In the genomic region with DNA sequence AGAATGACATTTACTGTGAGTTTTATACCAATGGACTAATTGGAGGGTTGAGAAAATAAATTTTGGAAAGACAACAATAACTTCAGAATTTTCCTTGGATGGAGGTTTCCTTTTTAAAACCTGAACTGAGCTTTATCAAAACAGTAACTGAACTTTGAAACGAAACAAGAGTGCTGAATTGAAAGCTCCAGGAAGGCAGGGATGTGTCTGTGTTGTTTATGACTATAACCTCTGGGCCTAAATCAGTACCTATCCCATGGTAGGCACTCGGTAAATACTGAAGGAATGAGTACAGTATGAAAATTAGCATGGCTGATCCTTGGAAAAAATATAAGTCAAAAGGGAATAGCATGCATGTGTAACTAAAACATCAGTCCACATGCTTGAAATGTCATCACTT, we compare ENCODE assay signal across 2 cellular contexts.
TF ChIP-seq lines count a peak whose summit lies in the region.

No MANE protein-coding gene starts in this region.

TF ChIP-seq in HepG2, 621 proteins besides CTCF, POLR2A, EP300 and RAD21 (continued from another document):
- TF ChIP-seq, protein P1, sequence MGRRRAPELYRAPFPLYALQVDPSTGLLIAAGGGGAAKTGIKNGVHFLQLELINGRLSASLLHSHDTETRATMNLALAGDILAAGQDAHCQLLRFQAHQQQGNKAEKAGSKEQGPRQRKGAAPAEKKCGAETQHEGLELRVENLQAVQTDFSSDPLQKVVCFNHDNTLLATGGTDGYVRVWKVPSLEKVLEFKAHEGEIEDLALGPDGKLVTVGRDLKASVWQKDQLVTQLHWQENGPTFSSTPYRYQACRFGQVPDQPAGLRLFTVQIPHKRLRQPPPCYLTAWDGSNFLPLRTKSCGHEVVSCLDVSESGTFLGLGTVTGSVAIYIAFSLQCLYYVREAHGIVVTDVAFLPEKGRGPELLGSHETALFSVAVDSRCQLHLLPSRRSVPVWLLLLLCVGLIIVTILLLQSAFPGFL (CRISPR knock-in tag; IDR thresholded peaks at IDR 0.05): no peak
- TF ChIP-seq ZNF749 (CRISPR knock-in tag; IDR thresholded peaks at IDR 0.05; ENCODE audit: borderline replicate concordance) (no peak), NR2F1 (CRISPR knock-in tag; IDR thresholded peaks at IDR 0.05) (no peak), HNF4A (CRISPR knock-in tag; IDR thresholded peaks at IDR 0.05) (peak; percentile 41; the same call in 1 of the 2 replicates)
- TF ChIP-seq, protein P2, sequence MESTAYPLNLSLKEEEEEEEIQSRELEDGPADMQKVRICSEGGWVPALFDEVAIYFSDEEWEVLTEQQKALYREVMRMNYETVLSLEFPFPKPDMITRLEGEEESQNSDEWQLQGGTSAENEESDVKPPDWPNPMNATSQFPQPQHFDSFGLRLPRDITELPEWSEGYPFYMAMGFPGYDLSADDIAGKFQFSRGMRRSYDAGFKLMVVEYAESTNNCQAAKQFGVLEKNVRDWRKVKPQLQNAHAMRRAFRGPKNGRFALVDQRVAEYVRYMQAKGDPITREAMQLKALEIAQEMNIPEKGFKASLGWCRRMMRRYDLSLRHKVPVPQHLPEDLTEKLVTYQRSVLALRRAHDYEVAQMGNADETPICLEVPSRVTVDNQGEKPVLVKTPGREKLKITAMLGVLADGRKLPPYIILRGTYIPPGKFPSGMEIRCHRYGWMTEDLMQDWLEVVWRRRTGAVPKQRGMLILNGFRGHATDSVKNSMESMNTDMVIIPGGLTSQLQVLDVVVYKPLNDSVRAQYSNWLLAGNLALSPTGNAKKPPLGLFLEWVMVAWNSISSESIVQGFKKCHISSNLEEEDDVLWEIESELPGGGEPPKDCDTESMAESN (CRISPR knock-in tag; conservative IDR thresholded peaks at IDR 0.05): 0 out of 2 replicates have a peak, but pooled peaks have one; percentile 60

TF ChIP-seq in GM23338, 12 proteins besides CTCF, POLR2A, EP300 and RAD21 (continued from another document):
- TF ChIP-seq, protein P3, sequence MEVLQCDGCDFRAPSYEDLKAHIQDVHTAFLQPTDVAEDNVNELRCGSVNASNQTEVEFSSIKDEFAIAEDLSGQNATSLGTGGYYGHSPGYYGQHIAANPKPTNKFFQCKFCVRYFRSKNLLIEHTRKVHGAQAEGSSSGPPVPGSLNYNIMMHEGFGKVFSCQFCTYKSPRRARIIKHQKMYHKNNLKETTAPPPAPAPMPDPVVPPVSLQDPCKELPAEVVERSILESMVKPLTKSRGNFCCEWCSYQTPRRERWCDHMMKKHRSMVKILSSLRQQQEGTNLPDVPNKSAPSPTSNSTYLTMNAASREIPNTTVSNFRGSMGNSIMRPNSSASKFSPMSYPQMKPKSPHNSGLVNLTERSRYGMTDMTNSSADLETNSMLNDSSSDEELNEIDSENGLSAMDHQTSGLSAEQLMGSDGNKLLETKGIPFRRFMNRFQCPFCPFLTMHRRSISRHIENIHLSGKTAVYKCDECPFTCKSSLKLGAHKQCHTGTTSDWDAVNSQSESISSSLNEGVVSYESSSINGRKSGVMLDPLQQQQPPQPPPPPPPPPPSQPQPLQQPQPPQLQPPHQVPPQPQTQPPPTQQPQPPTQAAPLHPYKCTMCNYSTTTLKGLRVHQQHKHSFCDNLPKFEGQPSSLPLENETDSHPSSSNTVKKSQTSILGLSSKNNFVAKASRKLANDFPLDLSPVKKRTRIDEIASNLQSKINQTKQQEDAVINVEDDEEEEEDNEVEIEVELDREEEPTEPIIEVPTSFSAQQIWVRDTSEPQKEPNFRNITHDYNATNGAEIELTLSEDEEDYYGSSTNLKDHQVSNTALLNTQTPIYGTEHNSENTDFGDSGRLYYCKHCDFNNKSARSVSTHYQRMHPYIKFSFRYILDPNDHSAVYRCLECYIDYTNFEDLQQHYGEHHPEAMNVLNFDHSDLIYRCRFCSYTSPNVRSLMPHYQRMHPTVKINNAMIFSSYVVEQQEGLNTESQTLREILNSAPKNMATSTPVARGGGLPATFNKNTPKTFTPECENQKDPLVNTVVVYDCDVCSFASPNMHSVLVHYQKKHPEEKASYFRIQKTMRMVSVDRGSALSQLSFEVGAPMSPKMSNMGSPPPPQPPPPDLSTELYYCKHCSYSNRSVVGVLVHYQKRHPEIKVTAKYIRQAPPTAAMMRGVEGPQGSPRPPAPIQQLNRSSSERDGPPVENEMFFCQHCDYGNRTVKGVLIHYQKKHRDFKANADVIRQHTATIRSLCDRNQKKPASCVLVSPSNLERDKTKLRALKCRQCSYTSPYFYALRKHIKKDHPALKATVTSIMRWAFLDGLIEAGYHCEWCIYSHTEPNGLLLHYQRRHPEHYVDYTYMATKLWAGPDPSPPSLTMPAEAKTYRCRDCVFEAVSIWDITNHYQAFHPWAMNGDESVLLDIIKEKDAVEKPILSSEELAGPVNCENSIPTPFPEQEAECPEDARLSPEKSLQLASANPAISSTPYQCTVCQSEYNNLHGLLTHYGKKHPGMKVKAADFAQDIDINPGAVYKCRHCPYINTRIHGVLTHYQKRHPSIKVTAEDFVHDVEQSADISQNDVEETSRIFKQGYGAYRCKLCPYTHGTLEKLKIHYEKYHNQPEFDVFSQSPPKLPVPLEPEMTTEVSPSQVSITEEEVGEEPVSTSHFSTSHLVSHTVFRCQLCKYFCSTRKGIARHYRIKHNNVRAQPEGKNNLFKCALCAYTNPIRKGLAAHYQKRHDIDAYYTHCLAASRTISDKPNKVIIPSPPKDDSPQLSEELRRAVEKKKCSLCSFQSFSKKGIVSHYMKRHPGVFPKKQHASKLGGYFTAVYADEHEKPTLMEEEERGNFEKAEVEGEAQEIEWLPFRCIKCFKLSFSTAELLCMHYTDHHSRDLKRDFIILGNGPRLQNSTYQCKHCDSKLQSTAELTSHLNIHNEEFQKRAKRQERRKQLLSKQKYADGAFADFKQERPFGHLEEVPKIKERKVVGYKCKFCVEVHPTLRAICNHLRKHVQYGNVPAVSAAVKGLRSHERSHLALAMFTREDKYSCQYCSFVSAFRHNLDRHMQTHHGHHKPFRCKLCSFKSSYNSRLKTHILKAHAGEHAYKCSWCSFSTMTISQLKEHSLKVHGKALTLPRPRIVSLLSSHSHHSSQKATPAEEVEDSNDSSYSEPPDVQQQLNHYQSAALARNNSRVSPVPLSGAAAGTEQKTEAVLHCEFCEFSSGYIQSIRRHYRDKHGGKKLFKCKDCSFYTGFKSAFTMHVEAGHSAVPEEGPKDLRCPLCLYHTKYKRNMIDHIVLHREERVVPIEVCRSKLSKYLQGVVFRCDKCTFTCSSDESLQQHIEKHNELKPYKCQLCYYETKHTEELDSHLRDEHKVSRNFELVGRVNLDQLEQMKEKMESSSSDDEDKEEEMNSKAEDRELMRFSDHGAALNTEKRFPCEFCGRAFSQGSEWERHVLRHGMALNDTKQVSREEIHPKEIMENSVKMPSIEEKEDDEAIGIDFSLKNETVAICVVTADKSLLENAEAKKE (CRISPR knock-in tag; IDR thresholded peaks at IDR 0.05): no peak
- TF ChIP-seq JUNB (IDR thresholded peaks at IDR 0.05; ENCODE audit: unreplicated experiment): no peak
